12 cellular contexts compared by ENCODE assay signal in the genomic region with DNA sequence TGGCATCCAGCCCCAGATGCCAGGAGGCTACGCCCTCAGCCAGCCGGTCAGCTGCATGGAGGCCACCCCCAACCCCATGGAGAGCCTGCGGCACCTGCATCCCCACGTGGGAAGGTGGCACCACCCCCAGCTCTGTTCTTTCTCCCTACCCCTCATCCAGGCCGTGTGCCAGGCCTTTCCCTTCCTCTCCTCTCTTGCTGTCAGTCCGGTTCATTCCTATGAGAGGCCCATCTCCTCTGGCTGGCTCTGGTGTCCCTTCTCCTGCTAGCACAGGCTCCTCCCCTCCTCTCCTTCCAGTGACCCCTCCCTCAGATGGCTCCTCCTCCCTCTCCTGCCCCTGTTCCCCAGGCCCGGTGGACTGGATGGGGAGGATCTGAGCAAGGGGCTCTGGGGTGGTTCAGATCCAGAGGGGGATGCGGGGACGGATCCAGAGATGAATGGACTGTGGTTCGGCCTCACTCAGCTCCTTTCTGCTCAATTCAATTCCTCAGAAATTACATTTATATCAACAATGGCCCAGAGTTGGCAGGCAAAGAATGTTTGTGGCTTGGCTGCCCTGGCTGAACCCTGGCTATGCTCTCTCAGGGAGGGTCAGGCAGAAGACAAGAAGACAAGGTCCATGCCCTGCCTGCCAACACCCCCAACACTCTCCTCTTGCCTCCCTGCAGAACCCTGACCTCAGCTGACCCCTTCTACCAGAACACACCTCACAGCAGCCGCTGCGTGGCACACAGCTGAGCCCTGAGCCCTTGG. TPM values are rescaled to one million over a fixed set of nuclear protein-coding genes. Genes with fewer than 3 reads are reported as not detected.
A peak's percentile ranks its signal among the peaks of the same experiment; 100 is the strongest.
DNase-seq lines count a peak whose midpoint lies in the region; ATAC-seq and TF ChIP-seq lines count a peak whose summit lies in the region.
"Had no signal": no experiment of that assay in that cellular context is flagged by ENCODE, and none has a peak within 500 bp of the region (broad histone marks: within the 10 kb centered on the region; RNA-seq: fewer than 3 reads in every experiment).

No MANE protein-coding gene starts in this region.

- no peak overlapping the region for H2AK5ac ChIP-seq in H9 (ENCODE audit: insufficient read length, low read length)

- H2BK12ac ChIP-seq in H9 (ENCODE audit: insufficient read length, low read depth, low read length): no peak overlapping the region

- H3K56ac ChIP-seq in H9 (ENCODE audit: insufficient read length, low read depth, low read length): no peak overlapping the region

- no peak overlapping the region for H2BK15ac ChIP-seq in H9 (ENCODE audit: low read depth, low read length)

- no peak overlapping the region for H3K4me2 ChIP-seq in H9 (ENCODE audit: insufficient read depth, insufficient read length, low read length)

- no peaks in the 10 kb centered on the region for H3K79me1 ChIP-seq in H9 (ENCODE audit: insufficient read depth, low read depth, low read length, poor library complexity, severe bottlenecking)

- no CpG with 5 or more reads among the region's 12 CpGs for WGBS in H9 (ENCODE audit: extremely low coverage, insufficient read length, low lambda C conversion rate)

- no peak overlapping the region for H2BK20ac ChIP-seq in H9 (ENCODE audit: low read depth, low read length, poor library complexity, severe bottlenecking)

- H4K8ac ChIP-seq in H9 (replicated peaks; ENCODE audit: insufficient read length, low read depth, low read length): no peak overlapping the region

- H3K4me1 ChIP-seq in H9 (ENCODE audit: insufficient read depth, low read length) (peaks cover 3% of the 10 kb centered on the region; the same call in 1 of the 2 replicates), right atrium auricular region (peaks cover 0 to 18% of the 10 kb centered on the region in 2 donors)
- H3K4me1 ChIP-seq in CD4-positive, alpha-beta memory T cell (ENCODE audit: insufficient read depth, low read length): no peaks in the 10 kb centered on the region

- H2AFZ ChIP-seq in H9 (ENCODE audit: low read length): no peak overlapping the region

- H3K23me2 ChIP-seq in H9 (ENCODE audit: insufficient read length, low read depth, low read length, poor library complexity, severe bottlenecking): no peaks in the 10 kb centered on the region

- H3K4ac ChIP-seq in H9 (ENCODE audit: low read depth, low read length): no peak overlapping the region

- H3K4me3 Mint-ChIP-seq in H9: no peak overlapping the region
- no peak overlapping the region for H3K4me3 Mint-ChIP-seq in CD4-positive, alpha-beta memory T cell
- H3K4me3 Mint-ChIP-seq: activated CD8-positive, alpha-beta T cell treated with anti-CD3 and anti-CD28 coated beads, Interleukin-2, amount 10 ng/mL, durations not matched to agents 7 days and 5 days; naive thymus-derived CD8-positive, alpha-beta T cell had no signal

- peaks cover 4% of the 10 kb centered on the region for H4K20me1 ChIP-seq in H9 (ENCODE audit: control insufficient read depth, insufficient read depth, insufficient read length)

- no peaks in the 10 kb centered on the region; a peak in 1 of 5 replicates for H3K9me3 Mint-ChIP-seq in H9
- no peaks in the 10 kb centered on the region for H3K9me3 Mint-ChIP-seq in CD4-positive, alpha-beta memory T cell
- H3K9me3 Mint-ChIP-seq: naive thymus-derived CD8-positive, alpha-beta T cell had no signal

- POLR2A ChIA-PET in CD4-positive, alpha-beta memory T cell (lab: Charles Lee; ENCODE audit: partially characterized antibody): no interaction called here

- no peak overlapping the region for H3K14ac ChIP-seq in H9 (ENCODE audit: insufficient read depth, low read length)

- no peak overlapping the region for H3K4me3 ChIP-seq in right atrium auricular region
- no peak overlapping the region for H3K4me3 ChIP-seq in CD4-positive, alpha-beta memory T cell (ENCODE audit: low read length in 2 of 2)
- H3K4me3 ChIP-seq: Peyer's patch had no signal

- H3K23ac ChIP-seq in H9 (ENCODE audit: insufficient read length, low read depth, low read length): no peak overlapping the region

- peaks cover 31% of the 10 kb centered on the region for H3K27me3 Mint-ChIP-seq in H9 (ENCODE audit: low read depth)
- peaks cover 0 to 3% of the 10 kb centered on the region in 2 donors for H3K27me3 Mint-ChIP-seq in CD4-positive, alpha-beta memory T cell

- no peak overlapping the region for H2BK120ac ChIP-seq in H9 (ENCODE audit: low read depth, low read length, poor library complexity, severe bottlenecking)

- H3K18ac ChIP-seq in H9 (ENCODE audit: insufficient read length, low read depth, low read length): no peak overlapping the region

- no peak overlapping the region for H4K91ac ChIP-seq in H9 (ENCODE audit: insufficient read length, low read depth, low read length)

- H3K36me3 Mint-ChIP-seq in H9 (ENCODE audit: insufficient read depth in 1 of 3, low read depth in 3 of 3): peaks cover 3 to 5% (median 4%) of the 10 kb centered on the region in 3 experiments; a peak in 6 of 7 replicates
- peaks cover 0 to 14% of the 10 kb centered on the region in 2 donors for H3K36me3 Mint-ChIP-seq in CD4-positive, alpha-beta memory T cell

- CTCF ChIA-PET in CD4-positive, alpha-beta memory T cell (lab: Charles Lee; ENCODE audit: partially characterized antibody): interaction anchor here (0.9 kb wide), 1 partner anchor 12 kb away, joined by 5 read pairs; no protein-coding TSS in a partner anchor

- ATAC-seq in SK-N-SH treated with all-trans-retinoic acid at 6 μM for 48 hours (peak; percentile 81), sciatic nerve (peak; percentile 83)
- ATAC-seq: activated CD8-positive, alpha-beta T cell treated with anti-CD3 and anti-CD28 coated beads, Interleukin-2, amount 10 ng/mL, durations not matched to agents 7 days and 5 days; naive thymus-derived CD8-positive, alpha-beta T cell had no signal

- no peak overlapping the region for H4K5ac ChIP-seq in H9 (ENCODE audit: insufficient read length, low read depth, low read length)

- H3K27me3 ChIP-seq in H9 (ENCODE audit: insufficient read depth, low read length) (no peaks in the 10 kb centered on the region), right atrium auricular region (no peaks in the 10 kb centered on the region)
- no peaks in the 10 kb centered on the region for H3K27me3 ChIP-seq in CD4-positive, alpha-beta memory T cell (ENCODE audit: insufficient read depth, low read length)
- H3K27me3 ChIP-seq: Peyer's patch had no signal

- H3K4me1 Mint-ChIP-seq in H9: peaks cover 24 to 31% of the 10 kb centered on the region in 2 experiments
- no peaks in the 10 kb centered on the region for H3K4me1 Mint-ChIP-seq in CD4-positive, alpha-beta memory T cell

- H3K36me3 ChIP-seq in right atrium auricular region: no peaks in the 10 kb centered on the region
- no peaks in the 10 kb centered on the region for H3K36me3 ChIP-seq in CD4-positive, alpha-beta memory T cell (ENCODE audit: insufficient read depth, low read length)
- H3K36me3 ChIP-seq: Peyer's patch had no signal

- DNase-seq in H9 (peak; percentile 74), right atrium auricular region (ENCODE audit: low spot score) (no peak), sciatic nerve (ENCODE audit: low spot score) (no peak), NCI-H187 (lab: John Stamatoyannopoulos, UW) (no peak), HPDE6-E6E7 (ENCODE audit: extremely low spot score) (no peak)
- no peak for DNase-seq in activated naive CD4-positive, alpha-beta T cell (lab: John Stamatoyannopoulos, UW)
- no peak for DNase-seq in CD4-positive, alpha-beta memory T cell
- DNase-seq: activated CD8-positive, alpha-beta T cell treated with anti-CD3 and anti-CD28 coated beads, Interleukin-2, amount 10 ng/mL, durations not matched to agents 7 days and 5 days; amygdala; naive thymus-derived CD8-positive, alpha-beta T cell; Peyer's patch had no signal

- H3K27ac Mint-ChIP-seq in H9: peak overlapping the region in 1 of 3 experiments; percentile 39; a peak in 1 of 7 replicates
- H3K27ac Mint-ChIP-seq in CD4-positive, alpha-beta memory T cell: no peak overlapping the region
- H3K27ac Mint-ChIP-seq: activated CD8-positive, alpha-beta T cell treated with anti-CD3 and anti-CD28 coated beads, Interleukin-2, amount 10 ng/mL, durations not matched to agents 7 days and 5 days had no signal

- TF ChIP-seq CTCF in H9 (conservative IDR thresholded peaks at IDR 0.05) (no peak), right atrium auricular region (IDR thresholded peaks at IDR 0.05) (no peak)

- no peak overlapping the region for H3T11ph ChIP-seq in H9 (ENCODE audit: low read length)

- H3K9me3 ChIP-seq in H9 (ENCODE audit: control insufficient read depth, low read depth, low read length) (no peaks in the 10 kb centered on the region), right atrium auricular region (no peaks in the 10 kb centered on the region)
- H3K9me3 ChIP-seq in CD4-positive, alpha-beta memory T cell (ENCODE audit: control insufficient read depth in 1 of 2, low read length in 2 of 2): no peaks in the 10 kb centered on the region
- H3K9me3 ChIP-seq: Peyer's patch had no signal

- H3K79me2 ChIP-seq in H9 (ENCODE audit: insufficient read depth, low read length): no peaks in the 10 kb centered on the region

- H3K27ac ChIP-seq in H9 (ENCODE audit: insufficient read length, low read depth, low read length) (no peak overlapping the region), right atrium auricular region (peak overlapping the region; percentile 20 to 51)
- H3K27ac ChIP-seq in CD4-positive, alpha-beta memory T cell (ENCODE audit: low read depth, low read length): no peak overlapping the region

- no peak overlapping the region for H2BK5ac ChIP-seq in H9 (ENCODE audit: insufficient read length, low read length)

- intact Hi-C loops in sciatic nerve (cut with DNase I): no loop called here
- intact Hi-C loops in CD4-positive, alpha-beta memory T cell (cut with micrococcal nuclease): no loop called here

- H3K9ac ChIP-seq in H9 (ENCODE audit: extremely low read depth, insufficient read length, low read length): no peak overlapping the region

TF ChIP-seq in SK-N-SH treated with all-trans-retinoic acid at 6 μM for 48 hours, 23 proteins besides CTCF, POLR2A, EP300 and RAD21 (continues in another document):
- no peak for TF ChIP-seq GLIS3 (CRISPR knock-in tag; IDR thresholded peaks at IDR 0.05)
- TF ChIP-seq TCF4 (CRISPR knock-in tag; IDR thresholded peaks at IDR 0.05; ENCODE audit: borderline replicate concordance): no peak
- TF ChIP-seq, protein P1, sequence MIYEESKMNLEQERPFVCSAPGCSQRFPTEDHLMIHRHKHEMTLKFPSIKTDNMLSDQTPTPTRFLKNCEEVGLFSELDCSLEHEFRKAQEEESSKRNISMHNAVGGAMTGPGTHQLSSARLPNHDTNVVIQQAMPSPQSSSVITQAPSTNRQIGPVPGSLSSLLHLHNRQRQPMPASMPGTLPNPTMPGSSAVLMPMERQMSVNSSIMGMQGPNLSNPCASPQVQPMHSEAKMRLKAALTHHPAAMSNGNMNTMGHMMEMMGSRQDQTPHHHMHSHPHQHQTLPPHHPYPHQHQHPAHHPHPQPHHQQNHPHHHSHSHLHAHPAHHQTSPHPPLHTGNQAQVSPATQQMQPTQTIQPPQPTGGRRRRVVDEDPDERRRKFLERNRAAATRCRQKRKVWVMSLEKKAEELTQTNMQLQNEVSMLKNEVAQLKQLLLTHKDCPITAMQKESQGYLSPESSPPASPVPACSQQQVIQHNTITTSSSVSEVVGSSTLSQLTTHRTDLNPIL (CRISPR knock-in tag; IDR thresholded peaks at IDR 0.05; ENCODE audit: low read depth): no peak

RNA-seq across cellular contexts. Expression of gene LRRC10B, which starts 18.5 kb away (rescaled TPM):
- total RNA-seq in H9 (2021) (0.31 and 0.39 TPM in 2 replicates), right atrium auricular region (1 to 10 TPM in 1 of 2 donors, under 1 TPM in 1; 0.37 to 1.1 TPM), sciatic nerve (0.98 TPM)
- total RNA-seq in CD4-positive, alpha-beta memory T cell: not detected
- polyA plus RNA-seq in CD4-positive, alpha-beta memory T cell: not detected
- total RNA-seq: activated CD8-positive, alpha-beta T cell treated with anti-CD3 and anti-CD28 coated beads, Interleukin-2, amount 10 ng/mL, durations not matched to agents 7 days and 5 days; naive thymus-derived CD8-positive, alpha-beta T cell had no signal
- polyA plus RNA-seq: naive thymus-derived CD8-positive, alpha-beta T cell had no signal

Comparison
In these comparisons a context has a peak if more than half of its experiments do, and no peak if none do; other contexts are left out.
1. H3K27ac ChIP-seq: peak in right atrium auricular region (2 of 2); none in H9 (single experiment) and CD4-positive, alpha-beta memory T cell (single experiment).